18 cellular contexts compared by ENCODE assay signal in the genomic region with DNA sequence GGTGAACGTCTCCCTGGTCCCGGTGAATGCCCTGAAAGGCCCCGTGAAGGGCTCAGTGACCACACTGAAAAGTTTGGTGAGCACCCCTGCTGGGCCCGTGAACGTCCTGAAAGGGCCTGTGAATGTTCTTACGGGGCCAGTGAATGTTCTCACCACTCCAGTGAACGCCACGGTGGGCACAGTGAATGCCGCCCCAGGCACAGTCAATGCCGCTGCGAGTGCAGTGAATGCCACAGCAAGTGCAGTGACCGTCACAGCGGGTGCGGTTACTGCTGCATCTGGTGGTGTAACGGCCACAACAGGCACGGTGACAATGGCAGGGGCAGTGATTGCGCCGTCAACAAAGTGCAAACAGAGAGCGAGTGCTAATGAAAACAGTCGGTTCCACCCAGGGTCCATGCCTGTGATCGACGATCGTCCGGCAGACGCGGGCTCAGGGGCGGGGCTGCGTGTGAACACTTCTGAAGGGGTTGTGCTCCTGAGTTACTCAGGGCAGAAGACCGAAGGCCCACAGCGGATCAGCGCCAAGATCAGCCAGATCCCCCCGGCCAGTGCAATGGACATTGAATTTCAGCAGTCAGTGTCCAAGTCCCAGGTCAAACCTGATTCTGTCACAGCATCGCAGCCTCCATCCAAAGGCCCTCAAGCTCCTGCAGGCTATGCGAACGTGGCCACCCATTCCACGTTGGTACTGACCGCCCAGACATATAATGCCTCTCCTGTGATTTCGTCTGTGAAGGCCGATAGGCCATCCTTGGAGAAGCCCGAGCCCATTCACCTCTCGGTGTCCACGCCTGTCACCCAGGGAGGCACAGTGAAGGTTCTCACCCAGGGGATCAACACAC.
A peak's percentile ranks its signal among the peaks of the same experiment; 100 is the strongest.
DNase-seq lines count a peak whose midpoint lies in the region; ATAC-seq and TF ChIP-seq lines count a peak whose summit lies in the region.
"Had no signal": no experiment of that assay in that cellular context is flagged by ENCODE, and none has a peak within 500 bp of the region (broad histone marks: within the 10 kb centered on the region; RNA-seq: fewer than 3 reads in every experiment).

No MANE protein-coding gene starts in this region.

- H3K4me3 Mint-ChIP-seq in stimulated activated naive B cell treated with anti-CD40 and anti-IgM and Interleukin-4, amounts not matched to agents 10 μg/mL and 1 μg/mL and 100 μg/mL, for 72 hours: no peak overlapping the region
- H3K4me3 Mint-ChIP-seq: GM23338 had no signal

- H3K27me3 Mint-ChIP-seq in stimulated activated naive B cell treated with anti-CD40 and anti-IgM and Interleukin-4, amounts not matched to agents 10 μg/mL and 1 μg/mL and 100 μg/mL, for 72 hours: no peaks in the 10 kb centered on the region

- in situ Hi-C loops in GM13977 (cut with MboI; ENCODE audit: low pct_unique_long_range_greater_than_20kb, low sequenced_read_pairs, unreplicated experiment): no loop called here

- no peaks in the 10 kb centered on the region for H3K9me3 Mint-ChIP-seq in stimulated activated naive B cell treated with anti-CD40 and anti-IgM and Interleukin-4, amounts not matched to agents 10 μg/mL and 1 μg/mL and 100 μg/mL, for 72 hours
- H3K9me3 Mint-ChIP-seq: GM23338 had no signal

- H3K27ac Mint-ChIP-seq in stimulated activated naive B cell treated with anti-CD40 and anti-IgM and Interleukin-4, amounts not matched to agents 10 μg/mL and 1 μg/mL and 100 μg/mL, for 72 hours: peak overlapping the region; percentile 84

- no peak for ATAC-seq in stimulated activated naive B cell treated with anti-CD40 and anti-IgM and Interleukin-4, amounts not matched to agents 10 μg/mL and 1 μg/mL and 100 μg/mL, for 72 hours (replicated peaks)
- no peak for ATAC-seq in GM19463 (IDR thresholded peaks at IDR 0.05; ENCODE audit: unreplicated experiment)
- ATAC-seq: GM12878, GM23338, PC-3 had no signal

- H3K4me1 Mint-ChIP-seq in stimulated activated naive B cell treated with anti-CD40 and anti-IgM and Interleukin-4, amounts not matched to agents 10 μg/mL and 1 μg/mL and 100 μg/mL, for 72 hours: peaks cover 16% of the 10 kb centered on the region in 2 donors

- TF ChIP-seq CTCF in GM13977 (IDR thresholded peaks at IDR 0.05; ENCODE audit: extremely low read depth, insufficient read depth, missing control alignments): no peak

- DNase-seq in activated CD8-positive, alpha-beta memory T cell treated with anti-CD3 and anti-CD28 coated beads for 24 hours: peak; percentile 50
- DNase-seq in activated CD8-positive, alpha-beta memory T cell treated with anti-CD3 and anti-CD28 coated beads, Interleukin-2, amount 50 U/mL, for 48 hours: no peak
- DNase-seq in GM13977 (ENCODE audit: low spot score) (peak; percentile 7), islet precursor cell (peak; percentile 47), NCI-H69 (lab: John Stamatoyannopoulos, UW) (no peak), NCI-H2171 treated with DMSO at 0.1 percent for 48 hours (lab: John Stamatoyannopoulos, UW) (no peak)
- no peak for DNase-seq in stimulated activated naive B cell treated with anti-CD40 and anti-IgM and Interleukin-4, amounts not matched to agents 10 μg/mL and 1 μg/mL and 100 μg/mL, for 72 hours
- DNase-seq: Caco-2, DMS53, KG1, NCI-H1092 treated with DMSO at 0.1 percent for 48 hours, NCI-H187, NCI-H446, NCI-H748 treated with DMSO at 0.1 percent for 48 hours, PC-3 had no signal

- H3K36me3 Mint-ChIP-seq in stimulated activated naive B cell treated with anti-CD40 and anti-IgM and Interleukin-4, amounts not matched to agents 10 μg/mL and 1 μg/mL and 100 μg/mL, for 72 hours: peaks cover 67 to 86% of the 10 kb centered on the region in 2 donors

Comparison
In these comparisons a context has a peak if more than half of its experiments do, and no peak if none do; other contexts are left out.
1. DNase-seq: peak in activated CD8-positive, alpha-beta memory T cell treated with anti-CD3 and anti-CD28 coated beads for 24 hours (single experiment), GM13977 (single experiment) and islet precursor cell (single experiment); none in activated CD8-positive, alpha-beta memory T cell treated with anti-CD3 and anti-CD28 coated beads, Interleukin-2, amount 50 U/mL, for 48 hours (single experiment), stimulated activated naive B cell treated with anti-CD40 and anti-IgM and Interleukin-4, amounts not matched to agents 10 μg/mL and 1 μg/mL and 100 μg/mL, for 72 hours (single experiment), NCI-H69 (single experiment) and NCI-H2171 treated with DMSO at 0.1 percent for 48 hours (single experiment).